22 cellular contexts compared by ENCODE assay signal in the genomic region with DNA sequence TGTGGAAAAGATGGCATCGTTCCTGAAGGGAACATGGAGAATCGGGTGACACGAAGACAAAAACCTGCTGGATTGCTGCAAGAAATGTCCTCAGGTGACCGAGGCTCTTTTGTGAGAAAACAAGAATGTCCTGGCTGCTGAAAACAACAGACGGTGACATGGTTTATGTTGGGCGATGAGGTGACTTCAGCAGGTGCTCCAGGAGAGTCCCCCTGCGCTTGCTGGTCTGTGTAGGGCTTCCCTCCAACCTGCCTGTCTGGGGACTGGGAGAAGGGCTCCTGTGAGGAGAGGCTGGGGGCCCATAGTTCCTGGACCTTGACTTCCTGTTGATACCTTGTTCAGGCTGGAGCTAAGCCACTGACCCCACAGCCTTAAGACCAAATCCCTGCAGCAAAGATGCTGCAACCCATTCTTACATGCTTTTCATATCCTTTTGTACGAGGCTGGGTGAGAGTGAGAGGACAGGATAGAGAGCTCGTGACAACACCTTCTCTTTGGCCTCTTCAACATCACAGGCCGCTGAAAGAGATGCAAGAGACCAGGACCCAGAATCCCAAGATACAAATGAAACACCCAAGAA.
"Had no signal": no experiment of that assay in that cellular context is flagged by ENCODE, and none has a peak within 500 bp of the region (broad histone marks: within the 10 kb centered on the region; RNA-seq: fewer than 3 reads in every experiment).

No MANE protein-coding gene starts in this region.

- H3K4me1 ChIP-seq: foreskin keratinocyte, pancreas, testis had no signal

- H3K4me3 Mint-ChIP-seq: activated naive CD8-positive, alpha-beta T cell; endodermal cell; neural crest cell; T-helper 1 cell treated with Interleukin-12 subunit alpha and Interleukin-12 subunit beta and Interleukin-4 antibody, amounts not matched to agents 30 μg/mL and 1 μg/mL, for 36 hours; type B pancreatic cell had no signal

- H3K36me3 Mint-ChIP-seq: activated naive CD8-positive, alpha-beta T cell had no signal

- H3K27ac Mint-ChIP-seq: activated naive CD8-positive, alpha-beta T cell; endodermal cell; T-helper 1 cell treated with Interleukin-12 subunit alpha and Interleukin-12 subunit beta and Interleukin-4 antibody, amounts not matched to agents 30 μg/mL and 1 μg/mL, for 36 hours; type B pancreatic cell had no signal

- ATAC-seq: foreskin keratinocyte, left colon, pancreas, sciatic nerve had no signal

- H3K4me2 ChIP-seq: smooth muscle cell had no signal

- H3K4me3 ChIP-seq: dorsolateral prefrontal cortex, pancreas, smooth muscle cell, testis had no signal

- H3K27ac ChIP-seq: epithelial cell of prostate, foreskin keratinocyte, pancreas, testis had no signal

- H3K9me3 ChIP-seq: pancreas, testis had no signal

- H3K9me3 Mint-ChIP-seq: endodermal cell, neural crest cell, type B pancreatic cell had no signal

- H3K4me1 Mint-ChIP-seq: neural crest cell had no signal

- DNase-seq: activated CD4-positive, alpha-beta T cell treated with anti-CD3 and anti-CD28 coated beads for 1 hour; activated CD4-positive, alpha-beta T cell treated with anti-CD3 and anti-CD28 coated beads, Interleukin-2, amount 50 U/mL, for 48 hours; activated gamma-delta T cell; amniotic stem cell; endodermal cell; foreskin keratinocyte; glutamatergic neuron; hypothalamus; islet precursor cell; left colon; mammary epithelial cell; pancreas; stimulated activated CD4-positive, alpha-beta T cell treated with anti-CD3 and anti-CD28 coated beads, Interleukin-4, amount 100 ng/mL, for 1 hour; testis had no signal

- H3K36me3 ChIP-seq: pancreas had no signal

- H3K27me3 Mint-ChIP-seq: activated naive CD8-positive, alpha-beta T cell had no signal

- H3K27me3 ChIP-seq: dorsolateral prefrontal cortex, foreskin keratinocyte, pancreas, testis had no signal
